Comparison of ENCODE assay signal across 8 cellular contexts in genomic region chr14:55446127-55446736, GRCh38. TPM values are rescaled to one million over a fixed set of nuclear protein-coding genes. Genes with fewer than 3 reads are reported as not detected.
DNase-seq lines count a peak whose midpoint lies in the region; ATAC-seq, FAIRE-seq and TF ChIP-seq lines count a peak whose summit lies in the region.

No MANE protein-coding gene starts in this region.

- H3K79me2 ChIP-seq in endothelial cell of umbilical vein (ENCODE audit: control insufficient read depth, insufficient read depth, low read length), result no peaks in the 10 kb centered on the region

- peak overlapping the region; percentile 10 for H3K9ac ChIP-seq in endothelial cell of umbilical vein (replicated peaks; ENCODE audit: extremely low read depth, insufficient read depth, low read length)

- no peaks in the 10 kb centered on the region for H3K9me1 ChIP-seq in endothelial cell of umbilical vein (replicated peaks; ENCODE audit: control insufficient read depth, extremely low read depth, insufficient read depth, low read length)

- H3K4me1 ChIP-seq in endothelial cell of umbilical vein (ENCODE audit: control insufficient read depth, extremely low read depth, insufficient read depth, low read length) (peaks cover 39% of the 10 kb centered on the region), testis (peaks cover 13% of the 10 kb centered on the region)

- H3K27me3 ChIP-seq in endothelial cell of umbilical vein (ENCODE audit: control insufficient read depth in 2 of 2, insufficient read depth in 2 of 2, low read length in 2 of 2) (no peaks in the 10 kb centered on the region), testis (no peaks in the 10 kb centered on the region)

- POLR2A ChIA-PET in endothelial cell of umbilical vein (lab: Charles Lee), result no interaction called here

- in situ Hi-C loops in Caki2 (cut with HindIII; ENCODE audit: low pct_unique_long_range_greater_than_20kb, low sequenced_read_pairs), result no loop called here

- peak; percentile 45 for ATAC-seq in HG03432 (IDR thresholded peaks at IDR 0.05; ENCODE audit: unreplicated experiment)
- ATAC-seq in HG02885 (IDR thresholded peaks at IDR 0.05; ENCODE audit: poor library complexity, unreplicated experiment), result no peak

- H3K9me3 ChIP-seq in endothelial cell of umbilical vein (replicated peaks; ENCODE audit: control insufficient read depth, insufficient read depth, low read length) (no peaks in the 10 kb centered on the region), testis (no peaks in the 10 kb centered on the region)

- H4K20me1 ChIP-seq in endothelial cell of umbilical vein (replicated peaks; ENCODE audit: control insufficient read depth, extremely low read depth, insufficient read depth, low read length), result no peaks in the 10 kb centered on the region

- intact Hi-C loops in endothelial cell of umbilical vein (cut with micrococcal nuclease) (loop anchor here (2.0 to 10.0 kb wide), 8 partner anchors 189 to 1041 kb away; no protein-coding TSS in a partner anchor), testis (cut with DNase I; ENCODE audit: low total_unique reads) (no loop called here)

- WGBS in testis, 2 donors, result 28 to 38% methylated on average over 5 of the region's 5 CpGs

- H3K4me3 ChIP-seq in endothelial cell of umbilical vein (replicated peaks in 1 of 3; ENCODE audit: insufficient read depth in 1 of 3, low read depth in 1 of 3, low read length in 3 of 3) (no peak overlapping the region), testis (no peak overlapping the region)

- TF ChIP-seq CTCF in endothelial cell of umbilical vein (IDR thresholded peaks at IDR 0.05; ENCODE audit: extremely low read depth in 1 of 2, insufficient read depth in 1 of 2, low read depth in 1 of 2, low read length in 2 of 2), result peak; percentile 58 to 65
- TF ChIP-seq CTCF in testis (IDR thresholded peaks at IDR 0.05), result peak; percentile 50 to 88 (median 78)

- TF ChIP-seq POLR2A in endothelial cell of umbilical vein (IDR thresholded peaks at IDR 0.05; ENCODE audit: low read depth, low read length), result no peak
- no peak for TF ChIP-seq POLR2A in testis (IDR thresholded peaks at IDR 0.05)

- no TSS peak for BruUV-seq in endothelial cell of umbilical vein (replicated peaks; lab: Mats Ljungman, UMichigan)

- H2AFZ ChIP-seq in endothelial cell of umbilical vein (ENCODE audit: low read depth, low read length), result peak overlapping the region; percentile 61

- peak; percentile 79 for FAIRE-seq in endothelial cell of umbilical vein (lab: Jason Lieb, UNC)

- H3K4me2 ChIP-seq in endothelial cell of umbilical vein (ENCODE audit: insufficient read depth, low read length), result no peak overlapping the region

- no peaks in the 10 kb centered on the region for H3K36me3 ChIP-seq in endothelial cell of umbilical vein (ENCODE audit: control insufficient read depth in 2 of 2, extremely low read depth in 1 of 2, insufficient read depth in 2 of 2, low read length in 2 of 2)
- no peaks in the 10 kb centered on the region for H3K36me3 ChIP-seq in testis (ENCODE audit: low read depth, missing control alignments)

- dilution Hi-C loops in endothelial cell of umbilical vein (cut with MboI; ENCODE audit: extremely low pct_ligation_motif_present, low sequenced_read_pairs), result no loop called here

- DNase-seq in Caki2 (ENCODE audit: low read depth) (peak; percentile 93), NCI-H526 (lab: John Stamatoyannopoulos, UW) (peak; percentile 73 to 94), endothelial cell of umbilical vein (ENCODE audit: low read depth, low spot score) (peak; percentile 80), myocyte (ENCODE audit: low read depth) (peak; percentile 89), testis (peak; percentile 85)
- DNase-seq in activated CD4-positive, alpha-beta T cell treated with anti-CD3 and anti-CD28 coated beads, Interleukin-2, amount 50 U/mL, for 48 hours, result peak; percentile 45 to 68

- CTCF ChIA-PET in endothelial cell of umbilical vein (lab: Charles Lee), result interaction anchor here (0.6 to 3.4 kb wide), 99 partner anchors 8 to 1044 kb away, joined by 3 to 51 read pairs (median 6); partner anchors contain the start of gene KTN1

- H3K27ac ChIP-seq in endothelial cell of umbilical vein (ENCODE audit: insufficient read depth, low read depth, low read length) (peak overlapping the region; percentile 61), testis (peak overlapping the region; percentile 19 to 71)

TF ChIP-seq in endothelial cell of umbilical vein, 7 proteins besides CTCF, POLR2A, EP300 and RAD21:
- TF ChIP-seq POLR2AphosphoS5 (IDR thresholded peaks at IDR 0.05; ENCODE audit: insufficient read depth, low read depth, low read length) (no peak), FOS (IDR thresholded peaks at IDR 0.05; ENCODE audit: borderline replicate concordance, insufficient read depth, low read length) (no peak)

RNA-seq across cellular contexts. Expression of gene TBPL2, which starts 5.8 kb away (rescaled TPM):
- total RNA-seq in Caki2 (2014; rRNA removed; shearing (Covaris generic); ENCODE audit: low replicate concordance), result not detected in 2 replicates
- not detected in 2 replicates for total RNA-seq in endothelial cell of umbilical vein
- not detected in 2 replicates for polyA plus RNA-seq in endothelial cell of umbilical vein
- not detected in 2 replicates for polyA plus RNA-seq in endothelial cell of umbilical vein (2011; cell fraction: cytosol; rRNA removed)
- not detected in 2 replicates for polyA plus RNA-seq in endothelial cell of umbilical vein (2011; cell fraction: nucleus; rRNA removed)
- not detected in 2 replicates for polyA plus RNA-seq in endothelial cell of umbilical vein (2012)
- polyA minus RNA-seq in endothelial cell of umbilical vein, result not detected in 2 replicates
- not detected for polyA minus RNA-seq in endothelial cell of umbilical vein (2011; cell fraction: cytosol; rRNA and poly(A)+ RNA removed)
- polyA minus RNA-seq in endothelial cell of umbilical vein (2011; cell fraction: nucleus; rRNA and poly(A)+ RNA removed), result not detected in 2 replicates
- not detected in 2 replicates for total RNA-seq in myocyte
- polyA plus RNA-seq in myocyte (2012), result not detected
- under 1 TPM in 1 of 2 donors, not detected in 1; 0.39 TPM for total RNA-seq in testis
- polyA plus RNA-seq in testis (ENCODE audit: insufficient read depth, low read depth, low replicate concordance), result not detected

RNA-seq across cellular contexts. Expression of gene ATG14, which starts 34.6 kb away (rescaled TPM):
- 5.9 and 10.1 TPM in 2 replicates for total RNA-seq in Caki2 (2014; rRNA removed; shearing (Covaris generic); ENCODE audit: low replicate concordance)
- total RNA-seq in endothelial cell of umbilical vein (9.6 and 10.0 TPM in 2 replicates), myocyte (14.9 and 15.3 TPM in 2 replicates), testis (10 to 100 TPM; 23.5 to 28.4 TPM)
- polyA plus RNA-seq in endothelial cell of umbilical vein (4.8 and 5.9 TPM in 2 replicates), testis (ENCODE audit: insufficient read depth, low read depth, low replicate concordance) (18.0 TPM)
- 4.0 TPM in 2 replicates for polyA plus RNA-seq in endothelial cell of umbilical vein (2011; cell fraction: cytosol; rRNA removed)
- polyA plus RNA-seq in endothelial cell of umbilical vein (2011; cell fraction: nucleus; rRNA removed), result 27.1 and 28.8 TPM in 2 replicates
- polyA plus RNA-seq in endothelial cell of umbilical vein (2012), result 5.8 and 8.4 TPM in 2 replicates
- polyA minus RNA-seq in endothelial cell of umbilical vein, result 11.4 and 11.6 TPM in 2 replicates
- polyA minus RNA-seq in endothelial cell of umbilical vein (2011; cell fraction: cytosol; rRNA and poly(A)+ RNA removed), result 5.0 TPM
- polyA minus RNA-seq in endothelial cell of umbilical vein (2011; cell fraction: nucleus; rRNA and poly(A)+ RNA removed), result 11.0 and 13.2 TPM in 2 replicates
- 8.5 TPM for polyA plus RNA-seq in myocyte (2012)
